In the genomic region with DNA sequence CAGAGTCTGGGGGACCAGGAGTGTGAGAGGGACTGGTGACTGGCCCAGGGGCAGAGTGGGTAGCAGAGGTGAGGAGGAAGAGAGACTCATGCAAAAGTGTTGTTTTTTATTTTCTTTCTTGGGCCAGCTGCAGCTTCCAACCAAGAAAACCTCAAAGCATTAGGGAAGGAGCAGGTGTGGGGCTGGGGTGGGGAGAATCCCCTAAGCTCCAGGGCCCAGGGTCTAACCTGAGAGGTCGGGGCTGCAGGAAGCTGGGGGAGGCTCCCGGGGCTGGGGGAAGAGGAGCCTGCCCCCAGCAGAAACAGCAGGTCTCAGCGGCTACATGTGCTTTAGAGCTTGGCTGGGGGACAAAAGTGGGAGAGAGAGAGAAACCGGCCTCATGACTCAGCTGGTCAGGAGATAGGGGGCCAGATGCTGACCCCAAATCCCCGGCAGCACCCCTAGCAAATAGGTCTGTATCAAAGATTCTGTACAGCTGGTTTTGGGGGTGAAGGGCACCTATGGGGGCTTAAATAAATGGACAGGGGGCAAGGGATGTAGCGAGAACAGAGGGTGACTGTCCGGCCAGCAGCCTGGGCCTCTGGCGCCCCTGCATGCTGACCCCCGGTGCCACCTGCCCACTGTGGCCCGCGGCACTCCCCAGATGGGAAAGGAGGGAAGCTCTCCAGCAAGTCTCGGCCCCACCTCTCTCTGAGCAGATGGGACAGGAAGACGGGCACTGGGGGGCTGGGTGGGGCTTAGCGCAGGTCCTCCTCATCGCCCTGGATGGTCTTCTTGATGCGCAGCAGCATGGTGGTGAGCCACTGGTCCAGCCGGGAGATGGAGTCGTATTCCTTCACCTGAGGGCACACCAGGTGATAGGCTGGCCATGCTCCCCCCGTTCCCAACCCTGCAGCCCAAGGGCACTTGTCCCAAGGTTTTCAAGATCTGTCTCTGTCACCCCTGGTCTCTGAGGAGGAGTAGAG, we compare ENCODE assay signal across 15 cellular contexts. TPM values are rescaled to one million over a fixed set of nuclear protein-coding genes. Genes with fewer than 3 reads are reported as not detected.
A peak's percentile ranks its signal among the peaks of the same experiment; 100 is the strongest.
DNase-seq lines count a peak whose midpoint lies in the region; ATAC-seq and TF ChIP-seq lines count a peak whose summit lies in the region.
"Had no signal": no experiment of that assay in that cellular context is flagged by ENCODE, and none has a peak within 500 bp of the region (broad histone marks: within the 10 kb centered on the region; RNA-seq: fewer than 3 reads in every experiment).

No MANE protein-coding gene starts in this region.

- H3K36me3 ChIP-seq in upper lobe of right lung = peaks cover 39% of the 10 kb centered on the region

- ATAC-seq in natural killer cell (no peak), upper lobe of right lung (no peak), HG02870 (IDR thresholded peaks at IDR 0.05; ENCODE audit: unreplicated experiment) (no peak), HG03460 (IDR thresholded peaks at IDR 0.05; ENCODE audit: unreplicated experiment) (no peak)
- ATAC-seq in natural killer cell treated with Interleukin-12 subunit alpha and Interleukin-12 subunit beta and Interleukin-15 and Interleukin-18, amount 100 ng/mL, for 72 hours = no peak
- ATAC-seq in effector memory CD8-positive, alpha-beta T cell (replicated peaks) = no peak

- DNase-seq in natural killer cell (no peak), NCI-H226 (peak; percentile 0), upper lobe of right lung (peak; percentile 61), D341Med (ENCODE audit: low spot score) (no peak)
- DNase-seq in natural killer cell treated with Interleukin-12 subunit alpha and Interleukin-12 subunit beta and Interleukin-15 and Interleukin-18, amount 100 ng/mL, for 72 hours (ENCODE audit: low spot score) = no peak
- no peak for DNase-seq in effector memory CD8-positive, alpha-beta T cell
- DNase-seq: activated naive CD4-positive, alpha-beta T cell; cerebellar nuclear complex; NCI-H1930; NCI-H526 treated with DMSO at 0.1 percent for 48 hours; upper lobe of left lung had no signal

- H3K27ac ChIP-seq in upper lobe of right lung = no peak overlapping the region
- H3K27ac ChIP-seq: upper lobe of left lung had no signal

- no peaks in the 10 kb centered on the region for H3K27me3 ChIP-seq in upper lobe of right lung
- H3K27me3 ChIP-seq: upper lobe of left lung had no signal

- intact Hi-C loops in natural killer cell (cut with micrococcal nuclease) = no loop called here
- intact Hi-C loops in upper lobe of right lung (cut with DNase I) = no loop called here

- H3K4me3 Mint-ChIP-seq in natural killer cell = no peak overlapping the region
- no peak overlapping the region for H3K4me3 Mint-ChIP-seq in natural killer cell treated with Interleukin-12 subunit alpha and Interleukin-12 subunit beta and Interleukin-15 and Interleukin-18, amount 100 ng/mL, for 72 hours
- H3K4me3 Mint-ChIP-seq in effector memory CD8-positive, alpha-beta T cell = peak overlapping the region in 1 of 2 donors; percentile 39

- no peak overlapping the region for H3K4me3 ChIP-seq in upper lobe of right lung
- H3K4me3 ChIP-seq: upper lobe of left lung had no signal

- H3K9me3 ChIP-seq in upper lobe of right lung = no peaks in the 10 kb centered on the region
- H3K9me3 ChIP-seq: upper lobe of left lung had no signal

- TF ChIP-seq CTCF in natural killer cell (IDR thresholded peaks at IDR 0.05) (no peak), upper lobe of right lung (IDR thresholded peaks at IDR 0.05) (no peak)

- peaks cover 11% of the 10 kb centered on the region for H3K4me1 ChIP-seq in upper lobe of right lung

- H3K4me1 Mint-ChIP-seq in natural killer cell = peaks cover 23 to 41% of the 10 kb centered on the region in 2 donors
- H3K4me1 Mint-ChIP-seq in natural killer cell treated with Interleukin-12 subunit alpha and Interleukin-12 subunit beta and Interleukin-15 and Interleukin-18, amount 100 ng/mL, for 72 hours (ENCODE audit: low read depth in 2 of 2) = peaks cover 23 to 24% of the 10 kb centered on the region in 2 donors
- H3K4me1 Mint-ChIP-seq in effector memory CD8-positive, alpha-beta T cell (ENCODE audit: low read depth in 2 of 2) = peaks cover 22 to 23% of the 10 kb centered on the region in 2 donors

- peak overlapping the region; percentile 48 to 70 for H3K27ac Mint-ChIP-seq in natural killer cell
- peak overlapping the region in 1 of 2 donors; percentile 45 for H3K27ac Mint-ChIP-seq in natural killer cell treated with Interleukin-12 subunit alpha and Interleukin-12 subunit beta and Interleukin-15 and Interleukin-18, amount 100 ng/mL, for 72 hours
- H3K27ac Mint-ChIP-seq in effector memory CD8-positive, alpha-beta T cell = peak overlapping the region; percentile 23 to 81
- H3K27ac Mint-ChIP-seq: progenitor cell of endocrine pancreas had no signal

- no peaks in the 10 kb centered on the region for H3K36me3 Mint-ChIP-seq in natural killer cell
- peaks cover 7% of the 10 kb centered on the region for H3K36me3 Mint-ChIP-seq in natural killer cell treated with Interleukin-12 subunit alpha and Interleukin-12 subunit beta and Interleukin-15 and Interleukin-18, amount 100 ng/mL, for 72 hours
- peaks cover 86% of the 10 kb centered on the region for H3K36me3 Mint-ChIP-seq in effector memory CD8-positive, alpha-beta T cell (ENCODE audit: insufficient read depth)

- H3K9me3 Mint-ChIP-seq in natural killer cell = no peaks in the 10 kb centered on the region
- H3K9me3 Mint-ChIP-seq in natural killer cell treated with Interleukin-12 subunit alpha and Interleukin-12 subunit beta and Interleukin-15 and Interleukin-18, amount 100 ng/mL, for 72 hours = no peaks in the 10 kb centered on the region
- no peaks in the 10 kb centered on the region for H3K9me3 Mint-ChIP-seq in effector memory CD8-positive, alpha-beta T cell

- H3K27me3 Mint-ChIP-seq in natural killer cell (ENCODE audit: low read depth in 2 of 2) = no peaks in the 10 kb centered on the region
- H3K27me3 Mint-ChIP-seq in natural killer cell treated with Interleukin-12 subunit alpha and Interleukin-12 subunit beta and Interleukin-15 and Interleukin-18, amount 100 ng/mL, for 72 hours = no peaks in the 10 kb centered on the region
- no peaks in the 10 kb centered on the region for H3K27me3 Mint-ChIP-seq in effector memory CD8-positive, alpha-beta T cell
- H3K27me3 Mint-ChIP-seq: progenitor cell of endocrine pancreas had no signal

RNA-seq across cellular contexts. Expression of gene KPTN, which starts 3.8 kb away (rescaled TPM):
- total RNA-seq in natural killer cell = 1 to 10 TPM; 3.0 to 4.2 (median 3.6) TPM
- 10 to 100 TPM in 1 of 2 donors, 1 to 10 TPM in 1; 4.9 to 11.4 TPM for total RNA-seq in natural killer cell treated with Interleukin-12 subunit alpha and Interleukin-12 subunit beta and Interleukin-15 and Interleukin-18, amount 100 ng/mL, for 72 hours
- 9.3 TPM for total RNA-seq in upper lobe of right lung

RNA-seq across cellular contexts. Expression of gene SLC8A2, which starts 16.1 kb away (rescaled TPM):
- total RNA-seq in natural killer cell (under 1 TPM in 1 of 3 donors, not detected in 2; 0.20 TPM), upper lobe of right lung (0.23 TPM)
- not detected for total RNA-seq in natural killer cell treated with Interleukin-12 subunit alpha and Interleukin-12 subunit beta and Interleukin-15 and Interleukin-18, amount 100 ng/mL, for 72 hours
- total RNA-seq: mononuclear cell had no signal

RNA-seq across cellular contexts. Expression of gene NAPA, which starts 27.0 kb away (rescaled TPM):
- total RNA-seq in natural killer cell (100 to 1,000 TPM; 192 to 215 (median 192) TPM), upper lobe of right lung (134 TPM)
- total RNA-seq in natural killer cell treated with Interleukin-12 subunit alpha and Interleukin-12 subunit beta and Interleukin-15 and Interleukin-18, amount 100 ng/mL, for 72 hours = 10 to 100 TPM; 69.9 to 78.8 TPM

Comparison
In these comparisons a context has a peak if more than half of its experiments do, and no peak if none do; other contexts are left out.
1. DNase-seq: peak in NCI-H226 (single experiment) and upper lobe of right lung (single experiment); none in natural killer cell (single experiment), natural killer cell treated with Interleukin-12 subunit alpha and Interleukin-12 subunit beta and Interleukin-15 and Interleukin-18, amount 100 ng/mL, for 72 hours (single experiment), effector memory CD8-positive, alpha-beta T cell (0 of 3) and D341Med (single experiment).